In the genomic region with DNA sequence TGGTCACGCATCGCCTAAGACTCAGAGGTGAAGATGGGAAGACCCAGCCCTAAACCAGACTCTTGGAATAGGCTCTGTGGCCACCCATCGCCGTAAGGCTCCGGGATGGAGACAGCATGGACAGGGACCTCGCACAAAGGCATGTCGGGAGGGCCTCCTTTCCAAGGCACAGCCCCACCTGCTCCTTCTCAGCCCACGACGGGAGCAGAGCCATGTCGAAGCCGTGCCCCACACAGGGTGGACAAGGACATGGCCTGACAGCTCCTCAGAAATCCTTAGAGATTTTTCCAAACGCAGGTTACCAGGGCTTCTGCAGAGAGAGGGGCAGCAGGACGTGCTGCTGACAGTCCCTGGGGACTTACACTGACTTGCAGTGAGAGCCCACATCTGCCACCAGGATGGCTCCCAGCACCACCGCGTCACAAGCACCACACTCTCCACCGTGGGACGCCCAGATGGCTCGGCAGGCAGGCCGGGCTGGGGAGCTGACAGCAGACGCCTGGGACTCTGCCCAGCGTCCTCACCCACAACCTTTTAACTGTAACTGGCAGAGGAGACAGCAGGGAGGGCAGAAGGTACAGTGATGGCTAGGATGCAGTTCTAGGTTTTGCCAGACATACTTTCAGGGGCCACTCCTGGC, we compare ENCODE assay signal across 24 cellular contexts. TPM values are rescaled to one million over a fixed set of nuclear protein-coding genes. Genes with fewer than 3 reads are reported as not detected.
DNase-seq lines count a peak whose midpoint lies in the region; ATAC-seq and TF ChIP-seq lines count a peak whose summit lies in the region.
"Had no signal": no experiment of that assay in that cellular context is flagged by ENCODE, and none has a peak within 500 bp of the region (broad histone marks: within the 10 kb centered on the region; RNA-seq: fewer than 3 reads in every experiment).

No MANE protein-coding gene starts in this region.

- H3K4me1 ChIP-seq in fibroblast of lung (ENCODE audit: control insufficient read depth, extremely low read depth, insufficient read depth, low read length) (peaks cover 19% of the 10 kb centered on the region), upper lobe of left lung (peaks cover 1 to 34% (median 7%) of the 10 kb centered on the region in 4 donors), smooth muscle cell (ENCODE audit: low read depth) (no peaks in the 10 kb centered on the region)
- H3K4me1 ChIP-seq: ascending aorta had no signal

- TF ChIP-seq CTCF in fibroblast of lung (conservative IDR thresholded peaks at IDR 0.05 in 1 of 2, IDR thresholded peaks at IDR 0.05 in 1 of 2; ENCODE audit: low read depth in 1 of 2, low read length in 2 of 2) = no peak
- no peak for TF ChIP-seq CTCF in upper lobe of left lung (IDR thresholded peaks at IDR 0.05)
- TF ChIP-seq CTCF in smooth muscle cell (IDR thresholded peaks at IDR 0.05; ENCODE audit: borderline replicate concordance, insufficient read depth, poor library complexity, severe bottlenecking) = no peak

- peak in 1 of 4 donors; percentile 49 for TF ChIP-seq EP300 in upper lobe of left lung (IDR thresholded peaks at IDR 0.05)

- H3K36me3 ChIP-seq in fibroblast of lung (ENCODE audit: control insufficient read depth, insufficient read depth, low read length) = peaks cover 18% of the 10 kb centered on the region
- H3K36me3 ChIP-seq in upper lobe of left lung = peaks cover 17 to 63% (median 35%) of the 10 kb centered on the region in 4 donors
- no peaks in the 10 kb centered on the region for H3K36me3 ChIP-seq in smooth muscle cell (ENCODE audit: low read depth)

- peaks cover 5% of the 10 kb centered on the region for H3F3A ChIP-seq in smooth muscle cell (ENCODE audit: low read depth)

- TF ChIP-seq POLR2A in upper lobe of left lung (IDR thresholded peaks at IDR 0.05) = no peak

- H3K27ac ChIP-seq in fibroblast of lung (ENCODE audit: insufficient read depth, low read length) (peak overlapping the region; percentile 74), upper lobe of left lung (peak overlapping the region; percentile 36 to 83 (median 58)), smooth muscle cell (ENCODE audit: low read depth) (no peak overlapping the region)
- H3K27ac ChIP-seq: ascending aorta, epithelial cell of prostate, neutrophil had no signal

- H3K4me2 ChIP-seq in fibroblast of lung (ENCODE audit: extremely low read depth, insufficient read depth, low read length) (no peak overlapping the region), smooth muscle cell (no peak overlapping the region)
- H3K4me2 ChIP-seq: GM23338 had no signal

- H3K4me3 ChIP-seq in fibroblast of lung (replicated peaks in 1 of 4; ENCODE audit: control extremely low read depth in 1 of 4, insufficient read depth in 1 of 4, low read depth in 3 of 4, low read length in 4 of 4) (no peak overlapping the region), upper lobe of left lung (no peak overlapping the region), smooth muscle cell (no peak overlapping the region)
- H3K4me3 ChIP-seq: ascending aorta, GM23338 had no signal

- H2AFZ ChIP-seq in fibroblast of lung (ENCODE audit: low read length) (no peak overlapping the region), smooth muscle cell (ENCODE audit: low read depth) (no peak overlapping the region)
- H2AFZ ChIP-seq: GM23338 had no signal

- peaks cover 1% of the 10 kb centered on the region for H4K20me1 ChIP-seq in fibroblast of lung (ENCODE audit: control insufficient read depth, extremely low read depth, insufficient read depth, low read length)
- peaks cover 96% of the 10 kb centered on the region for H4K20me1 ChIP-seq in smooth muscle cell (ENCODE audit: low read depth)

- ATAC-seq in upper lobe of left lung (ENCODE audit: low FRiP score in 2 of 2) (no peak), esophagus mucosa (no peak)
- ATAC-seq: activated naive CD4-positive, alpha-beta T cell treated with anti-CD3 and anti-CD28 coated beads, Interleukin-2, amount 50 U/mL, for 72 hours; GM23338 had no signal

- no peaks in the 10 kb centered on the region for H3K27me3 ChIP-seq in fibroblast of lung (ENCODE audit: control insufficient read depth, insufficient read depth, low read length)
- H3K27me3 ChIP-seq in upper lobe of left lung = no peaks in the 10 kb centered on the region
- no peaks in the 10 kb centered on the region for H3K27me3 ChIP-seq in smooth muscle cell (ENCODE audit: low read depth)
- H3K27me3 ChIP-seq: ascending aorta, neutrophil had no signal

- H3K79me2 ChIP-seq in fibroblast of lung (ENCODE audit: control insufficient read depth, insufficient read depth, low read length) (peaks cover 59% of the 10 kb centered on the region), smooth muscle cell (ENCODE audit: low read depth) (peaks cover 65% of the 10 kb centered on the region)

- H3K9me3 ChIP-seq in fibroblast of lung (ENCODE audit: control insufficient read depth, insufficient read depth, low read depth, low read length) (no peaks in the 10 kb centered on the region), upper lobe of left lung (no peaks in the 10 kb centered on the region), smooth muscle cell (replicated peaks; ENCODE audit: low read depth) (no peaks in the 10 kb centered on the region)
- H3K9me3 ChIP-seq: ascending aorta, neutrophil had no signal

- 85 to 91% methylated on average over 15 to 21 of the region's 21 CpGs for WGBS in upper lobe of left lung, 2 donors
- WGBS in smooth muscle cell (ENCODE audit: low lambda C conversion rate) = 97% methylated on average over 21 of the region's 21 CpGs

- peak overlapping the region; percentile 58 for H3K9ac ChIP-seq in fibroblast of lung (ENCODE audit: insufficient read depth, low read length)
- H3K9ac ChIP-seq in smooth muscle cell (ENCODE audit: low read depth) = no peak overlapping the region

- DNase-seq in activated CD8-positive, alpha-beta memory T cell treated with anti-CD3 and anti-CD28 coated beads, Interleukin-2, amount 50 U/mL, for 48 hours = peak; percentile 53
- DNase-seq in activated CD8-positive, alpha-beta memory T cell treated with anti-CD3 and anti-CD28 coated beads for 24 hours = no peak
- peak; percentile 94 for DNase-seq in NCI-H1694 treated with DMSO at 0.1 percent for 48 hours (lab: John Stamatoyannopoulos, UW)
- no peak for DNase-seq in fibroblast of lung (ENCODE audit: low read depth in 2 of 2)
- no peak for DNase-seq in upper lobe of left lung
- DNase-seq in smooth muscle cell (lab: John Stamatoyannopoulos, UW; ENCODE audit: unreplicated experiment) = no peak
- no peak for DNase-seq in NCI-H2196 (lab: John Stamatoyannopoulos, UW; ENCODE audit: unreplicated experiment)
- DNase-seq: activated CD4-positive, alpha-beta T cell treated with anti-CD3 and anti-CD28 coated beads for 1 hour; C1 segment of cervical spinal cord; Calu3; islet precursor cell; NCI-H1417; NCI-H774; OCI-M1; SHP77; small intestine; stimulated activated CD4-positive, alpha-beta T cell treated with anti-CD3 and anti-CD28 coated beads, Interleukin-2, amount 100 ng/mL, for 48 hours; stimulated activated naive CD4-positive, alpha-beta T cell had no signal

RNA-seq across cellular contexts. Expression of gene SSU72, which starts 12.0 kb away (rescaled TPM):
- total RNA-seq in fibroblast of lung = 65.1 and 72.7 TPM in 2 replicates
- polyA plus RNA-seq in fibroblast of lung = 127 and 135 TPM in 2 replicates
- 125 and 138 TPM in 2 replicates for polyA plus RNA-seq in fibroblast of lung (2012)
- 75.1 and 86.7 TPM in 2 replicates for polyA minus RNA-seq in fibroblast of lung (ENCODE audit: low replicate concordance)
- total RNA-seq in upper lobe of left lung = 100 to 1,000 TPM; 122 to 174 (median 146) TPM
- total RNA-seq in smooth muscle cell = 77.3 and 116 TPM in 2 replicates
- 223 and 231 TPM in 2 replicates for polyA plus RNA-seq in smooth muscle cell
- total RNA-seq in esophagus mucosa = 106 TPM

RNA-seq across cellular contexts. Expression of gene TMEM240, which starts 22.3 kb away (rescaled TPM):
- 4.9 and 5.4 TPM in 2 replicates for total RNA-seq in fibroblast of lung
- polyA plus RNA-seq in fibroblast of lung = 1.3 and 1.4 TPM in 2 replicates
- polyA plus RNA-seq in fibroblast of lung (2012) = 6.7 TPM in 2 replicates
- 2.3 TPM in 1 of 2 replicates, not detected in the other for polyA minus RNA-seq in fibroblast of lung (ENCODE audit: low replicate concordance)
- total RNA-seq in upper lobe of left lung = 1 to 10 TPM in 5 of 6 donors, not detected in 1; 1.8 to 3.6 (median 3.1) TPM
- total RNA-seq in smooth muscle cell = 1.9 and 12.2 TPM in 2 replicates
- 2.7 and 4.0 TPM in 2 replicates for polyA plus RNA-seq in smooth muscle cell
- not detected for total RNA-seq in esophagus mucosa
- total RNA-seq: ascending aorta had no signal

RNA-seq across cellular contexts. Expression of gene FNDC10, which starts 37.3 kb away (rescaled TPM):
- 0.50 and 0.77 TPM in 2 replicates for total RNA-seq in fibroblast of lung
- 1.6 and 2.0 TPM in 2 replicates for polyA plus RNA-seq in fibroblast of lung
- 6.1 and 6.2 TPM in 2 replicates for polyA plus RNA-seq in fibroblast of lung (2012)
- polyA minus RNA-seq in fibroblast of lung (ENCODE audit: low replicate concordance) = 2.5 and 4.7 TPM in 2 replicates
- 10 to 100 TPM in 4 of 6 donors, 1 to 10 TPM in 2; 8.7 to 21.0 (median 12.4) TPM for total RNA-seq in upper lobe of left lung
- 3.3 and 9.1 TPM in 2 replicates for total RNA-seq in smooth muscle cell
- 14.2 and 22.5 TPM in 2 replicates for polyA plus RNA-seq in smooth muscle cell
- 5.7 TPM for total RNA-seq in esophagus mucosa

RNA-seq across cellular contexts. Expression of gene ATAD3A, which starts 50.7 kb away (rescaled TPM):
- total RNA-seq in fibroblast of lung (14.4 and 18.0 TPM in 2 replicates), upper lobe of left lung (10 to 100 TPM; 18.5 to 31.9 (median 24.0) TPM), smooth muscle cell (14.3 and 16.0 TPM in 2 replicates), esophagus mucosa (23.2 TPM)
- polyA plus RNA-seq in fibroblast of lung (12.5 and 19.8 TPM in 2 replicates), smooth muscle cell (58.0 and 68.7 TPM in 2 replicates)
- 24.8 and 50.7 TPM in 2 replicates for polyA plus RNA-seq in fibroblast of lung (2012)
- 11.7 and 12.7 TPM in 2 replicates for polyA minus RNA-seq in fibroblast of lung (ENCODE audit: low replicate concordance)

RNA-seq across cellular contexts. Expression of gene MIB2, which starts 52.6 kb away (rescaled TPM):
- total RNA-seq in fibroblast of lung (74.3 and 77.3 TPM in 2 replicates), upper lobe of left lung (100 to 1,000 TPM in 3 of 6 donors, 10 to 100 TPM in 3; 52.7 to 284 (median 84.7) TPM), smooth muscle cell (21.9 and 42.7 TPM in 2 replicates), esophagus mucosa (87.5 TPM)
- polyA plus RNA-seq in fibroblast of lung (4.6 and 7.1 TPM in 2 replicates), smooth muscle cell (61.2 and 71.2 TPM in 2 replicates)
- 18.3 and 20.8 TPM in 2 replicates for polyA plus RNA-seq in fibroblast of lung (2012)
- 3.3 and 11.5 TPM in 2 replicates for polyA minus RNA-seq in fibroblast of lung (ENCODE audit: low replicate concordance)

Comparison
In these comparisons a context has a peak if more than half of its experiments do, and no peak if none do; other contexts are left out.
1. DNase-seq: peak in activated CD8-positive, alpha-beta memory T cell treated with anti-CD3 and anti-CD28 coated beads, Interleukin-2, amount 50 U/mL, for 48 hours (single experiment) and NCI-H1694 treated with DMSO at 0.1 percent for 48 hours (single experiment); none in activated CD8-positive, alpha-beta memory T cell treated with anti-CD3 and anti-CD28 coated beads for 24 hours (single experiment), fibroblast of lung (0 of 2), upper lobe of left lung (0 of 2), smooth muscle cell (single experiment) and NCI-H2196 (single experiment).